Comparison of ENCODE assay signal across 8 cellular contexts in the genomic region with DNA sequence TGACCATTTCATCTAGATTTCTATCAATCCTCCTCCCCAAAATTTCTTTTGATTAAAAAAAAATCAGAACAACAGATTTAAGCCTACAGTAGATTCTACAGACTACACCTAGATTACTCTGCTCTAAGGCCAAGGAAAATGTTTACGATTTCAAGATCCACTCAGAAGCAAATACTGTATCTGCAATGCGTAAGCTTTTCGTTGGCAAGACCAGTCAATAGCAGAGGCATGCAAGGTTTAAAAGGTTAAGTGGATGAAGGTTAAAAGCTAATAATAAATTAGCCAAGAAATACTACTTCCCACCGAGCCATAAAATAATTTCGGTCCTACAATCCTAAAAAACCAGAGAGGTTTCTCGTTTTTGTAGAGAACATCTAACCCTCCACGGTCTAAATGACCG. TPM values are rescaled to one million over a fixed set of nuclear protein-coding genes. Genes with fewer than 3 reads are reported as not detected.
DNase-seq lines count a peak whose midpoint lies in the region; ATAC-seq and TF ChIP-seq lines count a peak whose summit lies in the region.

No MANE protein-coding gene starts in this region.

- DNase-seq in AG10803 (ENCODE audit: low read depth) (no peak), choroid plexus epithelial cell (ENCODE audit: low read depth) (peak; percentile 26), naive B cell (no peak), NCI-H2029 (lab: John Stamatoyannopoulos, UW) (no peak)
- no peak for DNase-seq in activated CD4-positive, CD25-positive, alpha-beta regulatory T cell treated with anti-CD3 and anti-CD28 coated beads, Interleukin-2, amount 50 U/mL, for 72 hours
- DNase-seq in stimulated activated naive CD4-positive, alpha-beta T cell treated with Interleukin-2 at 50 U/mL for 16 hours (lab: John Stamatoyannopoulos, UW): no peak

- peaks cover 3% of the 10 kb centered on the region for H3K36me3 Mint-ChIP-seq in IgD-negative memory B cell
- no peaks in the 10 kb centered on the region for H3K36me3 Mint-ChIP-seq in naive B cell

- H3K4me1 Mint-ChIP-seq in IgD-negative memory B cell (peaks cover 30 to 38% (median 37%) of the 10 kb centered on the region in 3 donors), naive B cell (peaks cover 28 to 55% (median 38%) of the 10 kb centered on the region in 3 donors)

- H3K4me3 Mint-ChIP-seq in IgD-negative memory B cell: peak overlapping the region; percentile 93 to 100 (median 94)
- peak overlapping the region; percentile 87 to 98 (median 96) for H3K4me3 Mint-ChIP-seq in naive B cell

- H3K9me3 Mint-ChIP-seq in IgD-negative memory B cell (no peaks in the 10 kb centered on the region), naive B cell (no peaks in the 10 kb centered on the region)

- H3K27ac Mint-ChIP-seq in IgD-negative memory B cell (peak overlapping the region; percentile 88 to 98 (median 94)), naive B cell (peak overlapping the region in 4 of 6 donors; percentile 49 to 82 (median 72))

- ATAC-seq in naive B cell (ENCODE audit: low read depth in 2 of 2) (no peak), HG03460 (IDR thresholded peaks at IDR 0.05; ENCODE audit: unreplicated experiment) (no peak)

- no peaks in the 10 kb centered on the region for H3K27me3 Mint-ChIP-seq in IgD-negative memory B cell
- H3K27me3 Mint-ChIP-seq in naive B cell: no peaks in the 10 kb centered on the region

- TF ChIP-seq CTCF in AG10803 (conservative IDR thresholded peaks at IDR 0.05; ENCODE audit: low read length): no peak
- no peak for TF ChIP-seq CTCF in choroid plexus epithelial cell (conservative IDR thresholded peaks at IDR 0.05; ENCODE audit: low read depth, low read length)

- H3K4me3 ChIP-seq in AG10803 (ENCODE audit: low read length): peak overlapping the region; percentile 90
- H3K4me3 ChIP-seq in choroid plexus epithelial cell (ENCODE audit: low read depth, low read length): peak overlapping the region; percentile 84

RNA-seq across cellular contexts. Expression of a gene that starts 1.3 kb away (rescaled TPM):
- polyA plus RNA-seq in IgD-negative memory B cell (24.7 TPM), naive B cell (ENCODE audit: low read depth in 6 of 6) (10 to 100 TPM; 11.1 to 31.9 (median 15.0) TPM)
